Comparison of ENCODE assay signal across 17 cellular contexts in the genomic region with DNA sequence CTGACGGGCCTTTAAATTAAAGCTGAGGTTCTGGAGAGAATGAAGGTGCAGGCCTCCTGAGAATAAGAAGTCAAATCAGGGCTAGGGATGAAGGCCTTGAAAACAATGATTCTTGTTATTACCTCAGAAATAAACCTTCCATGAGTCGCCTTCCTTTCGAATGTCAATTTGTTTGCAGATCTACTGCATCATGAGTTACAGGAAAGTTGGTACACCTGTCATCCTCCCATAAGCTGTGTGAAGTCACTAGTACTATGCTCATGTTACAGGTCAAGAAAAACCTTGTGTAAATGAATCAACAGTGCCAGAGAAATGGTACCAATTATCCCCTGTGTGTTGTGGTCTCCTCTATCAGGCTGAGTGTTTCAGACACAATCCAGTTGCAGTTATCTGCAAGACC.
"Had no signal": no experiment of that assay in that cellular context is flagged by ENCODE, and none has a peak within 500 bp of the region (broad histone marks: within the 10 kb centered on the region; RNA-seq: fewer than 3 reads in every experiment).

No MANE protein-coding gene starts in this region.

- H3K36me3 ChIP-seq: tibial artery, vagina had no signal

- H3K4me3 ChIP-seq: lung, tibial artery, vagina had no signal

- H3K27me3 ChIP-seq: tibial artery, vagina had no signal

- H3K4me1 ChIP-seq: parathyroid adenoma, tibial artery, vagina had no signal

- H3K27ac ChIP-seq: parathyroid adenoma, tibial artery, vagina had no signal

- ATAC-seq: left cardiac atrium had no signal

- H3K9me3 ChIP-seq: tibial artery, vagina had no signal

- DNase-seq: activated CD4-positive, alpha-beta T cell treated with anti-CD3 and anti-CD28 coated beads, Interleukin-2, amount 10 ng/mL, durations not matched to agents 7 days and 5 days; activated CD8-positive, alpha-beta memory T cell treated with anti-CD3 and anti-CD28 coated beads, Interleukin-2, amount 50 U/mL, for 48 hours; activated gamma-delta T cell treated with Interleukin-2 at 50 U/mL for 16 hours; amniotic stem cell; effector CD8-positive, alpha-beta T cell; foreskin melanocyte; head of caudate nucleus; immature natural killer cell; left cardiac atrium; naive B cell; stimulated activated CD4-positive, alpha-beta T cell treated with anti-CD3 and anti-CD28 coated beads, Interleukin-15, amount 100 ng/mL, for 24 hours; stimulated activated CD4-positive, alpha-beta T cell treated with anti-CD3 and anti-CD28 coated beads, Interleukin-4, amount 100 ng/mL, for 1 hour; stimulated activated naive CD4-positive, alpha-beta T cell; tibial artery had no signal
